ENCODE assay signal across 8 cellular contexts in the genomic region with DNA sequence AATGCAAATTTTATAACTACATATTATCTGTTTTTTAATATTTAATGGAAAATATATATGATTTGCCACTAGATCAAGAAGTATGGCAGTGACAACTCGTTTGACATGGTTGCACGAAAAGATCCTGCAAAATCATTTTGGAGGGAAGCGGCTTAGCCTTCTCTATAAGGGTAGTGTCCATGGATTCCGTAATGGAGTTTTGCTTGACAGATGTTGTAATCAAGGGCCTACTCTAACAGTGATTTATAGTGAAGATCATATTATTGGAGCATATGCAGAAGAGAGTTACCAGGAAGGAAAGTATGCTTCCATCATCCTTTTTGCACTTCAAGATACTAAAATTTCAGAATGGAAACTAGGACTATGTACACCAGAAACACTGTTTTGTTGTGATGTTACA. TPM values are rescaled to one million over a fixed set of nuclear protein-coding genes. Genes with fewer than 3 reads are reported as not detected.
DNase-seq lines count a peak whose midpoint lies in the region; ATAC-seq, FAIRE-seq and TF ChIP-seq lines count a peak whose summit lies in the region.

No MANE protein-coding gene starts in this region.

- peaks cover 13% of the 10 kb centered on the region for H3K4me1 ChIP-seq in endothelial cell of umbilical vein (ENCODE audit: control insufficient read depth, extremely low read depth, insufficient read depth, low read length)
- peaks cover 0 to 3% of the 10 kb centered on the region in 2 donors for H3K4me1 ChIP-seq in gastrocnemius medialis
- no peaks in the 10 kb centered on the region for H3K4me1 ChIP-seq in OCI-LY7 (ENCODE audit: insufficient read depth, low read length, poor library complexity, severe bottlenecking)

- ATAC-seq in gastrocnemius medialis (no peak), HG02588 (IDR thresholded peaks at IDR 0.05; ENCODE audit: unreplicated experiment) (no peak), GM19467 (IDR thresholded peaks at IDR 0.05; ENCODE audit: unreplicated experiment) (no peak)

- H3K4me2 ChIP-seq in endothelial cell of umbilical vein (ENCODE audit: insufficient read depth, low read length) (peak overlapping the region; percentile 81), OCI-LY7 (ENCODE audit: low read length) (no peak overlapping the region)

- DNase-seq in GM06990 (ENCODE audit: extremely low read depth, insufficient read length) (no peak), NCI-H524 (lab: John Stamatoyannopoulos, UW) (peak; percentile 68 to 91), endothelial cell of umbilical vein (ENCODE audit: low read depth, low spot score) (peak; percentile 33), gastrocnemius medialis (no peak), RPMI8226 (no peak), OCI-LY7 (ENCODE audit: low spot score) (no peak)

- peak overlapping the region; percentile 53 for H3K9ac ChIP-seq in endothelial cell of umbilical vein (replicated peaks; ENCODE audit: extremely low read depth, insufficient read depth, low read length)

- POLR2A ChIA-PET in endothelial cell of umbilical vein (lab: Charles Lee): no interaction called here
- POLR2A ChIA-PET in OCI-LY7 (lab: Charles Lee): no interaction called here

- H3K27me3 ChIP-seq in GM06990 (replicated peaks; ENCODE audit: control insufficient read depth, insufficient read depth, low read length) (no peaks in the 10 kb centered on the region), endothelial cell of umbilical vein (ENCODE audit: control insufficient read depth in 2 of 2, insufficient read depth in 2 of 2, low read length in 2 of 2) (no peaks in the 10 kb centered on the region), gastrocnemius medialis (no peaks in the 10 kb centered on the region)

- dilution Hi-C loops in endothelial cell of umbilical vein (cut with MboI; ENCODE audit: extremely low pct_ligation_motif_present, low sequenced_read_pairs): no loop called here

- in situ Hi-C loops in gastrocnemius medialis (cut with MboI; ENCODE audit: low sequenced_read_pairs in 4 of 4): loop anchor here in 1 of 4 donors (25.0 kb wide), 1 partner anchor 513 kb away; no protein-coding TSS in a partner anchor

- BruUV-seq in endothelial cell of umbilical vein (replicated peaks; lab: Mats Ljungman, UMichigan) (TSS peak; percentile 58), OCI-LY7 (replicated peaks; lab: Mats Ljungman, UMichigan) (no TSS peak)

- H3K27ac ChIP-seq in endothelial cell of umbilical vein (ENCODE audit: insufficient read depth, low read depth, low read length) (no peak overlapping the region), gastrocnemius medialis (peak overlapping the region; percentile 56 to 67 (median 58)), OCI-LY7 (ENCODE audit: low read depth, low read length, poor library complexity, severe bottlenecking) (no peak overlapping the region)

- H3K9me2 ChIP-seq in OCI-LY7 (ENCODE audit: insufficient read depth, low read length): no peaks in the 10 kb centered on the region

- no peak for FAIRE-seq in endothelial cell of umbilical vein (lab: Jason Lieb, UNC)

- H3K4me3 ChIP-seq in GM06990 (replicated peaks; ENCODE audit: low read depth, low read length) (peak overlapping the region; percentile 75), endothelial cell of umbilical vein (replicated peaks in 1 of 3; ENCODE audit: insufficient read depth in 1 of 3, low read depth in 1 of 3, low read length in 3 of 3) (peak overlapping the region in 2 of 3 experiments; percentile 22 to 67), gastrocnemius medialis (peak overlapping the region; percentile 41 to 50 (median 46)), OCI-LY7 (ENCODE audit: low read depth, low read length, poor library complexity, severe bottlenecking) (no peak overlapping the region)

- TF ChIP-seq CTCF in GM06990 (IDR thresholded peaks at IDR 0.05; ENCODE audit: insufficient read depth, low read length, poor library complexity, severe bottlenecking) (no peak), endothelial cell of umbilical vein (IDR thresholded peaks at IDR 0.05; ENCODE audit: extremely low read depth in 1 of 2, insufficient read depth in 1 of 2, low read depth in 1 of 2, low read length in 2 of 2) (no peak), gastrocnemius medialis (IDR thresholded peaks at IDR 0.05 in 4 of 5, conservative IDR thresholded peaks at IDR 0.05 in 1 of 5) (no peak), OCI-LY7 (conservative IDR thresholded peaks at IDR 0.05; ENCODE audit: low read length) (no peak)

- H3K36me3 ChIP-seq in GM06990 (ENCODE audit: control insufficient read depth, insufficient read depth, low read length) (no peaks in the 10 kb centered on the region; the same call in 1 of the 2 replicates), endothelial cell of umbilical vein (ENCODE audit: control insufficient read depth in 2 of 2, extremely low read depth in 1 of 2, insufficient read depth in 2 of 2, low read length in 2 of 2) (no peaks in the 10 kb centered on the region), gastrocnemius medialis (no peaks in the 10 kb centered on the region), OCI-LY7 (ENCODE audit: insufficient read depth, low read length) (no peaks in the 10 kb centered on the region)

- no peak for TF ChIP-seq POLR2A in endothelial cell of umbilical vein (IDR thresholded peaks at IDR 0.05; ENCODE audit: low read depth, low read length)
- TF ChIP-seq POLR2A in gastrocnemius medialis (IDR thresholded peaks at IDR 0.05): no peak

- CTCF ChIA-PET in endothelial cell of umbilical vein (lab: Charles Lee) (interaction anchor here (0.7 to 1.3 kb wide), 3 partner anchors 23 to 33 kb away, joined by 3 to 8 read pairs (median 5); no protein-coding TSS in a partner anchor), OCI-LY7 (lab: Charles Lee; ENCODE audit: unreplicated experiment) (no interaction called here)

- H3K9me1 ChIP-seq in endothelial cell of umbilical vein (replicated peaks; ENCODE audit: control insufficient read depth, extremely low read depth, insufficient read depth, low read length): no peaks in the 10 kb centered on the region

- H4K20me1 ChIP-seq in endothelial cell of umbilical vein (replicated peaks; ENCODE audit: control insufficient read depth, extremely low read depth, insufficient read depth, low read length) (no peaks in the 10 kb centered on the region), OCI-LY7 (ENCODE audit: insufficient read depth, low read length) (no peaks in the 10 kb centered on the region)

- no peaks in the 10 kb centered on the region for H3K79me2 ChIP-seq in endothelial cell of umbilical vein (ENCODE audit: control insufficient read depth, insufficient read depth, low read length)
- H3K79me2 ChIP-seq in OCI-LY7 (ENCODE audit: insufficient read depth, low read depth, low read length): no peaks in the 10 kb centered on the region

- intact Hi-C loops in endothelial cell of umbilical vein (cut with micrococcal nuclease): no loop called here
- intact Hi-C loops in gastrocnemius medialis (cut with DNase I; ENCODE audit: low total_unique reads): loop anchor here (2.0 kb wide), 1 partner anchor 29 kb away; the partner anchor contains the start of gene IFI44L
- intact Hi-C loops in OCI-LY7 (cut with micrococcal nuclease; ENCODE audit: unreplicated experiment): no loop called here

- H3K9me3 ChIP-seq in endothelial cell of umbilical vein (replicated peaks; ENCODE audit: control insufficient read depth, insufficient read depth, low read length) (no peaks in the 10 kb centered on the region), gastrocnemius medialis (no peaks in the 10 kb centered on the region), OCI-LY7 (ENCODE audit: low read length) (no peaks in the 10 kb centered on the region)

- peak overlapping the region; percentile 56 for H2AFZ ChIP-seq in endothelial cell of umbilical vein (ENCODE audit: low read depth, low read length)
- no peak overlapping the region for H2AFZ ChIP-seq in OCI-LY7 (ENCODE audit: low read length)

TF ChIP-seq in endothelial cell of umbilical vein, 7 proteins besides CTCF, POLR2A, EP300 and RAD21:
- no peak for TF ChIP-seq JUN (IDR thresholded peaks at IDR 0.05; ENCODE audit: borderline replicate concordance, insufficient read depth, insufficient read length, low read depth)
- no peak for TF ChIP-seq GATA2 (IDR thresholded peaks at IDR 0.05; ENCODE audit: insufficient read depth, insufficient read length, low read depth, low read length)
- TF ChIP-seq, protein P1, sequence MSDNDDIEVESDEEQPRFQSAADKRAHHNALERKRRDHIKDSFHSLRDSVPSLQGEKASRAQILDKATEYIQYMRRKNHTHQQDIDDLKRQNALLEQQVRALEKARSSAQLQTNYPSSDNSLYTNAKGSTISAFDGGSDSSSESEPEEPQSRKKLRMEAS (IDR thresholded peaks at IDR 0.05; ENCODE audit: insufficient read depth, insufficient read length): no peak
- no peak for TF ChIP-seq FOS (IDR thresholded peaks at IDR 0.05; ENCODE audit: borderline replicate concordance, insufficient read depth, low read length)
- TF ChIP-seq POLR2AphosphoS5 (IDR thresholded peaks at IDR 0.05; ENCODE audit: insufficient read depth, low read depth, low read length): no peak
- no peak for TF ChIP-seq EZH2 (IDR thresholded peaks at IDR 0.05; ENCODE audit: borderline replicate concordance, low read depth, low read length, severe bottlenecking)
- TF ChIP-seq MYC (IDR thresholded peaks at IDR 0.05; ENCODE audit: low read depth, low read length): no peak
TF ChIP-seq in endothelial cell of umbilical vein: peak in this region for 0.

RNA-seq across cellular contexts. Expression of gene IFI44, which starts 0.5 kb away (rescaled TPM):
- total RNA-seq in endothelial cell of umbilical vein (9.6 and 11.8 TPM in 2 replicates), gastrocnemius medialis (1 to 10 TPM; 2.6 to 3.1 (median 2.8) TPM), OCI-LY7 (2022) (not detected in 2 replicates)
- polyA plus RNA-seq in endothelial cell of umbilical vein: 10.1 and 12.3 TPM in 2 replicates
- polyA plus RNA-seq in endothelial cell of umbilical vein (2011; cell fraction: cytosol; rRNA removed): 14.2 and 16.1 TPM in 2 replicates
- 45.8 and 48.3 TPM in 2 replicates for polyA plus RNA-seq in endothelial cell of umbilical vein (2011; cell fraction: nucleus; rRNA removed)
- polyA plus RNA-seq in endothelial cell of umbilical vein (2012): 17.1 and 29.7 TPM in 2 replicates
- polyA minus RNA-seq in endothelial cell of umbilical vein: 20.1 and 21.7 TPM in 2 replicates
- 0.92 TPM for polyA minus RNA-seq in endothelial cell of umbilical vein (2011; cell fraction: cytosol; rRNA and poly(A)+ RNA removed)
- 24.0 and 30.1 TPM in 2 replicates for polyA minus RNA-seq in endothelial cell of umbilical vein (2011; cell fraction: nucleus; rRNA and poly(A)+ RNA removed)
- total RNA-seq in OCI-LY7 (2014; rRNA removed; shearing (Covaris generic)): not detected in 2 replicates

RNA-seq across cellular contexts. Expression of gene IFI44L, which starts 29.9 kb away (rescaled TPM):
- total RNA-seq in endothelial cell of umbilical vein (1.5 and 2.8 TPM in 2 replicates), gastrocnemius medialis (1 to 10 TPM; 1.1 to 8.3 (median 4.1) TPM), OCI-LY7 (2022) (not detected in 2 replicates)
- 1.9 and 2.9 TPM in 2 replicates for polyA plus RNA-seq in endothelial cell of umbilical vein
- 1.9 TPM in 2 replicates for polyA plus RNA-seq in endothelial cell of umbilical vein (2011; cell fraction: cytosol; rRNA removed)
- polyA plus RNA-seq in endothelial cell of umbilical vein (2011; cell fraction: nucleus; rRNA removed): 8.1 TPM in 2 replicates
- 3.5 and 4.2 TPM in 2 replicates for polyA plus RNA-seq in endothelial cell of umbilical vein (2012)
- 6.2 and 7.1 TPM in 2 replicates for polyA minus RNA-seq in endothelial cell of umbilical vein
- 1.0 TPM for polyA minus RNA-seq in endothelial cell of umbilical vein (2011; cell fraction: cytosol; rRNA and poly(A)+ RNA removed)
- 9.0 and 14.1 TPM in 2 replicates for polyA minus RNA-seq in endothelial cell of umbilical vein (2011; cell fraction: nucleus; rRNA and poly(A)+ RNA removed)
- total RNA-seq in OCI-LY7 (2014; rRNA removed; shearing (Covaris generic)): not detected in 2 replicates

Comparison
In these comparisons a context has a peak if more than half of its experiments do, and no peak if none do; other contexts are left out.
1. DNase-seq: peak in NCI-H524 (2 of 2) and endothelial cell of umbilical vein (single experiment); none in GM06990 (single experiment), gastrocnemius medialis (0 of 2), RPMI8226 (single experiment) and OCI-LY7 (single experiment).
2. H3K27ac ChIP-seq: peak in gastrocnemius medialis (4 of 4); none in endothelial cell of umbilical vein (single experiment) and OCI-LY7 (single experiment).